Comparison of ENCODE assay signal across 8 cellular contexts in the genomic region with DNA sequence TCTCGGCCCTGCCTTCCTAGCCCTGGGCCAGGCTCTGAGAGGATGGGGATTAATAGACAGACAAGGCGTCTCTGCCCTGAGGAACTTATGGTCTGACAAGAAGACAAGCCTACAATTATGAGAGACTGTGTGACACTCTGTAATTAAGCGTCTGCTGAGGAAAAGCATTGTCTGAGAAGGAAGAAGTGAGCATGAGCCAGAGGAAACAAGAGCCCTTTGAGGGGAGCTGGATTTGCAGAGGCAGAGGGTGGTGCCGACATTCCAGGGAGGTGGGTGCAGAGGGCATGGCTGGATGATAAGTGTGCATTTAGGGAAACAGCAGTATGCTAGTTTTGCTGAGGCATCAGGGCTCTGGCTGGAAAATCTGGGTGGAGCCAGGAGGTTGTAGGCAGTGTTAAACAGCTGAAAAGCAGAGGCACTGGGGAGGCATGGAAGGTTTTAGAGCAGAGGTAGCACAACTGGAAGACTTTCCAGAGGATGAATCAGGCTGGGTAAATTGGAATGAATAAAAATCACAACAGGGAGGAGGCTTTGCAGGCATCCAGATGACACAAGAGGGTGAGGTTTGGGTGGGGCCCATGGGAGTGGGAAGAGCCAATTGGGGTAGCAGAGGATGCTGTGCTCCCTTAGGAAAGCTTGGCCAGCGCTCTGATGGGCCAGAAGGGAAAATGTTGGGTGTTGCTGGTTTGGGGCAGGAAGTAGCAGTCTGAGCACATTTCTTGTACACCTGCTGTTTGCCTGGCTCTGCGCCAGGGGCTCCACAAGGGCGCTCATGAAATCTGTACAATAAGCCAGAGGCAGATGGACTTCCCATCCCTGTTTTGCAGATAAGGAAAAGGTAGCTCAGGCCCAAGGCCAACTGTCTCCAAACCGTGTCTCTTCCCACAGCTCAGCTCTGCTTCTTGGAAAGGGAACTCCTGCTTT.
DNase-seq lines count a peak whose midpoint lies in the region; ATAC-seq and TF ChIP-seq lines count a peak whose summit lies in the region.

No MANE protein-coding gene starts in this region.

- DNase-seq in GM20000 (ENCODE audit: low spot score) (peak; percentile 66), NCI-H748 (lab: John Stamatoyannopoulos, UW; ENCODE audit: unreplicated experiment) (peak; percentile 93), glomerular visceral epithelial cell (ENCODE audit: extremely low spot score) (peak; percentile 36), sigmoid colon (peak; percentile 77)
- peak; percentile 51 for DNase-seq in activated effector memory CD4-positive, alpha-beta T cell treated with Interleukin-2 at 50 U/mL for 16 hours

- TF ChIP-seq POLR2A in sigmoid colon (IDR thresholded peaks at IDR 0.05): no peak

- intact Hi-C loops in sigmoid colon (cut with DNase I): loop anchor here (10.0 kb wide), 2 partner anchors 277 to 397 kb away; partner anchors contain the start of gene NDRG3

- ATAC-seq in HG03025 (IDR thresholded peaks at IDR 0.05; ENCODE audit: low FRiP score, unreplicated experiment): no peak
- ATAC-seq in GM21786 (IDR thresholded peaks at IDR 0.05; ENCODE audit: unreplicated experiment): no peak
- ATAC-seq in HG03571 (IDR thresholded peaks at IDR 0.05; ENCODE audit: unreplicated experiment): no peak

- H3K4me1 ChIP-seq in sigmoid colon: peaks cover 0 to 98% (median 96%) of the 10 kb centered on the region in 4 donors

- TF ChIP-seq CTCF in GM20000 (IDR thresholded peaks at IDR 0.05; ENCODE audit: extremely low read depth, missing control alignments) (no peak), sigmoid colon (IDR thresholded peaks at IDR 0.05) (peak in 1 of 4 experiments; percentile 1)

- 14 to 29% methylated on average over 8 of the region's 8 CpGs for WGBS in sigmoid colon, 2 donors

- no peaks in the 10 kb centered on the region for H3K36me3 ChIP-seq in sigmoid colon

- H3K27ac ChIP-seq in sigmoid colon: peak overlapping the region; percentile 93 to 99 (median 98)

- no peaks in the 10 kb centered on the region for H3K27me3 ChIP-seq in sigmoid colon

- H3K4me3 ChIP-seq in sigmoid colon: no peak overlapping the region

- H3K9me3 ChIP-seq in sigmoid colon: no peaks in the 10 kb centered on the region

- no peak for TF ChIP-seq EP300 in sigmoid colon (IDR thresholded peaks at IDR 0.05)

Comparison
In these comparisons a context has a peak if more than half of its experiments do, and no peak if none do; other contexts are left out.
1. DNase-seq: peak in every context shown above with its lines; median percentile 93 in NCI-H748; 77 in sigmoid colon; 66 in GM20000; 51 in activated effector memory CD4-positive, alpha-beta T cell treated with Interleukin-2 at 50 U/mL for 16 hours; 36 in glomerular visceral epithelial cell.